In genomic region chr17:10653987-10654386, GRCh38 we compare ENCODE assay signal across 1 cellular context.
TF ChIP-seq lines count a peak whose summit lies in the region.

No MANE protein-coding gene starts in this region.

TF ChIP-seq in GM23338, 12 proteins besides CTCF, POLR2A, EP300 and RAD21 (continued from another document):
- TF ChIP-seq, protein P1, sequence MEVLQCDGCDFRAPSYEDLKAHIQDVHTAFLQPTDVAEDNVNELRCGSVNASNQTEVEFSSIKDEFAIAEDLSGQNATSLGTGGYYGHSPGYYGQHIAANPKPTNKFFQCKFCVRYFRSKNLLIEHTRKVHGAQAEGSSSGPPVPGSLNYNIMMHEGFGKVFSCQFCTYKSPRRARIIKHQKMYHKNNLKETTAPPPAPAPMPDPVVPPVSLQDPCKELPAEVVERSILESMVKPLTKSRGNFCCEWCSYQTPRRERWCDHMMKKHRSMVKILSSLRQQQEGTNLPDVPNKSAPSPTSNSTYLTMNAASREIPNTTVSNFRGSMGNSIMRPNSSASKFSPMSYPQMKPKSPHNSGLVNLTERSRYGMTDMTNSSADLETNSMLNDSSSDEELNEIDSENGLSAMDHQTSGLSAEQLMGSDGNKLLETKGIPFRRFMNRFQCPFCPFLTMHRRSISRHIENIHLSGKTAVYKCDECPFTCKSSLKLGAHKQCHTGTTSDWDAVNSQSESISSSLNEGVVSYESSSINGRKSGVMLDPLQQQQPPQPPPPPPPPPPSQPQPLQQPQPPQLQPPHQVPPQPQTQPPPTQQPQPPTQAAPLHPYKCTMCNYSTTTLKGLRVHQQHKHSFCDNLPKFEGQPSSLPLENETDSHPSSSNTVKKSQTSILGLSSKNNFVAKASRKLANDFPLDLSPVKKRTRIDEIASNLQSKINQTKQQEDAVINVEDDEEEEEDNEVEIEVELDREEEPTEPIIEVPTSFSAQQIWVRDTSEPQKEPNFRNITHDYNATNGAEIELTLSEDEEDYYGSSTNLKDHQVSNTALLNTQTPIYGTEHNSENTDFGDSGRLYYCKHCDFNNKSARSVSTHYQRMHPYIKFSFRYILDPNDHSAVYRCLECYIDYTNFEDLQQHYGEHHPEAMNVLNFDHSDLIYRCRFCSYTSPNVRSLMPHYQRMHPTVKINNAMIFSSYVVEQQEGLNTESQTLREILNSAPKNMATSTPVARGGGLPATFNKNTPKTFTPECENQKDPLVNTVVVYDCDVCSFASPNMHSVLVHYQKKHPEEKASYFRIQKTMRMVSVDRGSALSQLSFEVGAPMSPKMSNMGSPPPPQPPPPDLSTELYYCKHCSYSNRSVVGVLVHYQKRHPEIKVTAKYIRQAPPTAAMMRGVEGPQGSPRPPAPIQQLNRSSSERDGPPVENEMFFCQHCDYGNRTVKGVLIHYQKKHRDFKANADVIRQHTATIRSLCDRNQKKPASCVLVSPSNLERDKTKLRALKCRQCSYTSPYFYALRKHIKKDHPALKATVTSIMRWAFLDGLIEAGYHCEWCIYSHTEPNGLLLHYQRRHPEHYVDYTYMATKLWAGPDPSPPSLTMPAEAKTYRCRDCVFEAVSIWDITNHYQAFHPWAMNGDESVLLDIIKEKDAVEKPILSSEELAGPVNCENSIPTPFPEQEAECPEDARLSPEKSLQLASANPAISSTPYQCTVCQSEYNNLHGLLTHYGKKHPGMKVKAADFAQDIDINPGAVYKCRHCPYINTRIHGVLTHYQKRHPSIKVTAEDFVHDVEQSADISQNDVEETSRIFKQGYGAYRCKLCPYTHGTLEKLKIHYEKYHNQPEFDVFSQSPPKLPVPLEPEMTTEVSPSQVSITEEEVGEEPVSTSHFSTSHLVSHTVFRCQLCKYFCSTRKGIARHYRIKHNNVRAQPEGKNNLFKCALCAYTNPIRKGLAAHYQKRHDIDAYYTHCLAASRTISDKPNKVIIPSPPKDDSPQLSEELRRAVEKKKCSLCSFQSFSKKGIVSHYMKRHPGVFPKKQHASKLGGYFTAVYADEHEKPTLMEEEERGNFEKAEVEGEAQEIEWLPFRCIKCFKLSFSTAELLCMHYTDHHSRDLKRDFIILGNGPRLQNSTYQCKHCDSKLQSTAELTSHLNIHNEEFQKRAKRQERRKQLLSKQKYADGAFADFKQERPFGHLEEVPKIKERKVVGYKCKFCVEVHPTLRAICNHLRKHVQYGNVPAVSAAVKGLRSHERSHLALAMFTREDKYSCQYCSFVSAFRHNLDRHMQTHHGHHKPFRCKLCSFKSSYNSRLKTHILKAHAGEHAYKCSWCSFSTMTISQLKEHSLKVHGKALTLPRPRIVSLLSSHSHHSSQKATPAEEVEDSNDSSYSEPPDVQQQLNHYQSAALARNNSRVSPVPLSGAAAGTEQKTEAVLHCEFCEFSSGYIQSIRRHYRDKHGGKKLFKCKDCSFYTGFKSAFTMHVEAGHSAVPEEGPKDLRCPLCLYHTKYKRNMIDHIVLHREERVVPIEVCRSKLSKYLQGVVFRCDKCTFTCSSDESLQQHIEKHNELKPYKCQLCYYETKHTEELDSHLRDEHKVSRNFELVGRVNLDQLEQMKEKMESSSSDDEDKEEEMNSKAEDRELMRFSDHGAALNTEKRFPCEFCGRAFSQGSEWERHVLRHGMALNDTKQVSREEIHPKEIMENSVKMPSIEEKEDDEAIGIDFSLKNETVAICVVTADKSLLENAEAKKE (CRISPR knock-in tag; IDR thresholded peaks at IDR 0.05), result no peak
- TF ChIP-seq, protein P2, sequence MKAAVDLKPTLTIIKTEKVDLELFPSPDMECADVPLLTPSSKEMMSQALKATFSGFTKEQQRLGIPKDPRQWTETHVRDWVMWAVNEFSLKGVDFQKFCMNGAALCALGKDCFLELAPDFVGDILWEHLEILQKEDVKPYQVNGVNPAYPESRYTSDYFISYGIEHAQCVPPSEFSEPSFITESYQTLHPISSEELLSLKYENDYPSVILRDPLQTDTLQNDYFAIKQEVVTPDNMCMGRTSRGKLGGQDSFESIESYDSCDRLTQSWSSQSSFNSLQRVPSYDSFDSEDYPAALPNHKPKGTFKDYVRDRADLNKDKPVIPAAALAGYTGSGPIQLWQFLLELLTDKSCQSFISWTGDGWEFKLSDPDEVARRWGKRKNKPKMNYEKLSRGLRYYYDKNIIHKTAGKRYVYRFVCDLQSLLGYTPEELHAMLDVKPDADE (IDR thresholded peaks at IDR 0.05), result no peak
- no peak for TF ChIP-seq EZH2phosphoT487 (IDR thresholded peaks at IDR 0.05; ENCODE audit: unreplicated experiment)
- no peak for TF ChIP-seq POLR2AphosphoS5 (IDR thresholded peaks at IDR 0.05; ENCODE audit: low read depth)
- TF ChIP-seq, protein P3, sequence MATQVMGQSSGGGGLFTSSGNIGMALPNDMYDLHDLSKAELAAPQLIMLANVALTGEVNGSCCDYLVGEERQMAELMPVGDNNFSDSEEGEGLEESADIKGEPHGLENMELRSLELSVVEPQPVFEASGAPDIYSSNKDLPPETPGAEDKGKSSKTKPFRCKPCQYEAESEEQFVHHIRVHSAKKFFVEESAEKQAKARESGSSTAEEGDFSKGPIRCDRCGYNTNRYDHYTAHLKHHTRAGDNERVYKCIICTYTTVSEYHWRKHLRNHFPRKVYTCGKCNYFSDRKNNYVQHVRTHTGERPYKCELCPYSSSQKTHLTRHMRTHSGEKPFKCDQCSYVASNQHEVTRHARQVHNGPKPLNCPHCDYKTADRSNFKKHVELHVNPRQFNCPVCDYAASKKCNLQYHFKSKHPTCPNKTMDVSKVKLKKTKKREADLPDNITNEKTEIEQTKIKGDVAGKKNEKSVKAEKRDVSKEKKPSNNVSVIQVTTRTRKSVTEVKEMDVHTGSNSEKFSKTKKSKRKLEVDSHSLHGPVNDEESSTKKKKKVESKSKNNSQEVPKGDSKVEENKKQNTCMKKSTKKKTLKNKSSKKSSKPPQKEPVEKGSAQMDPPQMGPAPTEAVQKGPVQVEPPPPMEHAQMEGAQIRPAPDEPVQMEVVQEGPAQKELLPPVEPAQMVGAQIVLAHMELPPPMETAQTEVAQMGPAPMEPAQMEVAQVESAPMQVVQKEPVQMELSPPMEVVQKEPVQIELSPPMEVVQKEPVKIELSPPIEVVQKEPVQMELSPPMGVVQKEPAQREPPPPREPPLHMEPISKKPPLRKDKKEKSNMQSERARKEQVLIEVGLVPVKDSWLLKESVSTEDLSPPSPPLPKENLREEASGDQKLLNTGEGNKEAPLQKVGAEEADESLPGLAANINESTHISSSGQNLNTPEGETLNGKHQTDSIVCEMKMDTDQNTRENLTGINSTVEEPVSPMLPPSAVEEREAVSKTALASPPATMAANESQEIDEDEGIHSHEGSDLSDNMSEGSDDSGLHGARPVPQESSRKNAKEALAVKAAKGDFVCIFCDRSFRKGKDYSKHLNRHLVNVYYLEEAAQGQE (IDR thresholded peaks at IDR 0.05; ENCODE audit: unreplicated experiment), result no peak
- no peak for TF ChIP-seq EZH2 (IDR thresholded peaks at IDR 0.05; ENCODE audit: low read depth, unreplicated experiment)
- TF ChIP-seq STAT1 (IDR thresholded peaks at IDR 0.05; ENCODE audit: unreplicated experiment), result no peak
- TF ChIP-seq CREB1 (CRISPR knock-in tag; IDR thresholded peaks at IDR 0.05; ENCODE audit: low read depth), result no peak
